Comparison of ENCODE assay signal across 1 cellular context in genomic region chr14:75278422-75279152, GRCh38.
TF ChIP-seq lines count a peak whose summit lies in the region.

Gene FOS, plus strand, starts transcription at chr14:75278828. Its CDS starts 155 bp downstream, at chr14:75278983.

TF ChIP-seq in K562, 482 proteins besides CTCF, POLR2A, EP300 and RAD21 (continued from another document and continues in another):
- no peak for TF ChIP-seq CTCFL (IDR thresholded peaks at IDR 0.05; ENCODE audit: borderline replicate concordance, insufficient read depth, low read depth, low read length, poor library complexity, severe bottlenecking)
- TF ChIP-seq ZFP1 (CRISPR knock-in tag; IDR thresholded peaks at IDR 0.05) = no peak
- TF ChIP-seq NFATC3 (IDR thresholded peaks at IDR 0.05) = no peak
- 0 out of 2 replicates have a peak, but pooled peaks have one; percentile 19 for TF ChIP-seq ZBTB33 (CRISPR knock-in tag; IDR thresholded peaks at IDR 0.05)
- TF ChIP-seq OTX1 (CRISPR knock-in tag; IDR thresholded peaks at IDR 0.05) = no peak
- TF ChIP-seq EWSR1 (IDR thresholded peaks at IDR 0.05; ENCODE audit: borderline replicate concordance, low read depth, partially characterized antibody) = no peak
- TF ChIP-seq ZBTB43 (CRISPR knock-in tag; IDR thresholded peaks at IDR 0.05) = 0 out of 2 replicates have a peak, but pooled peaks have one; percentile 66
- TF ChIP-seq SMC3 (conservative IDR thresholded peaks at IDR 0.05; ENCODE audit: insufficient read depth, low read depth, low read length) = 0 out of 2 replicates have a peak, but pooled peaks have one; percentile 9
- TF ChIP-seq YBX1 (IDR thresholded peaks at IDR 0.05) = no peak
- TF ChIP-seq ZNF589 (CRISPR knock-in tag; IDR thresholded peaks at IDR 0.05; ENCODE audit: low read depth) = no peak
- TF ChIP-seq TSHZ1 (CRISPR knock-in tag; IDR thresholded peaks at IDR 0.05) = no peak
- no peak for TF ChIP-seq DLX4 (CRISPR knock-in tag; IDR thresholded peaks at IDR 0.05)
- TF ChIP-seq ZNF311 (CRISPR knock-in tag; IDR thresholded peaks at IDR 0.05) = no peak
- peak in 1 of 2 experiments; percentile 88; a peak in 1 of 4 replicates for TF ChIP-seq SIN3A (IDR thresholded peaks at IDR 0.05; ENCODE audit: borderline replicate concordance in 2 of 2, control insufficient read depth in 1 of 2, low read depth in 2 of 2, low read length in 2 of 2)
- TF ChIP-seq ETV5 (CRISPR knock-in tag; IDR thresholded peaks at IDR 0.05; ENCODE audit: low read depth) = no peak
- peak; percentile 95 for TF ChIP-seq POLR2H (tag; IDR thresholded peaks at IDR 0.05; ENCODE audit: low read depth)
- no peak for TF ChIP-seq ZNF695 (CRISPR knock-in tag; IDR thresholded peaks at IDR 0.05)
- TF ChIP-seq PML (IDR thresholded peaks at IDR 0.05; ENCODE audit: low read length) = peak; percentile 68; the same call in 1 of the 2 replicates
- TF ChIP-seq ZNF24 (IDR thresholded peaks at IDR 0.05) = no peak
- TF ChIP-seq HCFC1 (IDR thresholded peaks at IDR 0.05; ENCODE audit: low read depth, low read length) = peak; percentile 11; the same call in 1 of the 2 replicates
- TF ChIP-seq ZBTB9 (CRISPR knock-in tag; IDR thresholded peaks at IDR 0.05) = no peak
- no peak for TF ChIP-seq RBM17 (IDR thresholded peaks at IDR 0.05; ENCODE audit: borderline replicate concordance, low read depth, low read length)
- 0 out of 2 replicates have a peak, but pooled peaks have one; percentile 39 for TF ChIP-seq ZNF224 (CRISPR knock-in tag; IDR thresholded peaks at IDR 0.05)
- peak; percentile 58 for TF ChIP-seq NFE2 (IDR thresholded peaks at IDR 0.05; ENCODE audit: low read depth)
- 0 out of 2 replicates have a peak, but pooled peaks have one; percentile 10 for TF ChIP-seq ZNF384 (IDR thresholded peaks at IDR 0.05; ENCODE audit: low read depth, low read length)
- no peak for TF ChIP-seq PHF20 (IDR thresholded peaks at IDR 0.05; ENCODE audit: partially characterized antibody)
- TF ChIP-seq KLF1 (tag; IDR thresholded peaks at IDR 0.05) = peak; percentile 90
- no peak for TF ChIP-seq ZNF707 (CRISPR knock-in tag; conservative IDR thresholded peaks at IDR 0.05)
- no peak for TF ChIP-seq MCM5 (IDR thresholded peaks at IDR 0.05; ENCODE audit: low read depth)
- TF ChIP-seq RCOR1 (IDR thresholded peaks at IDR 0.05; ENCODE audit: borderline replicate concordance in 1 of 2, low read depth in 2 of 2, low read length in 2 of 2) = no peak
- no peak for TF ChIP-seq ARID3B (CRISPR knock-in tag; IDR thresholded peaks at IDR 0.05; ENCODE audit: borderline replicate concordance)
- no peak for TF ChIP-seq E4F1 (CRISPR knock-in tag; IDR thresholded peaks at IDR 0.05; ENCODE audit: borderline replicate concordance)
- no peak for TF ChIP-seq TAF9B (IDR thresholded peaks at IDR 0.05; ENCODE audit: partially characterized antibody)
- no peak for TF ChIP-seq SMARCC2 (IDR thresholded peaks at IDR 0.05; ENCODE audit: low read depth)
- TF ChIP-seq MAFG (tag; conservative IDR thresholded peaks at IDR 0.05) = peak; percentile 47; the same call in 1 of the 2 replicates
- peak; percentile 24; the same call in 1 of the 2 replicates for TF ChIP-seq CBFA2T3 (IDR thresholded peaks at IDR 0.05)
- peak; percentile 100 for TF ChIP-seq PRDM10 (IDR thresholded peaks at IDR 0.05; ENCODE audit: partially characterized antibody)
- TF ChIP-seq ZNF408 (CRISPR knock-in tag; IDR thresholded peaks at IDR 0.05; ENCODE audit: low read depth) = no peak
- TF ChIP-seq CREM (IDR thresholded peaks at IDR 0.05; ENCODE audit: low read depth) = peak; percentile 92
- TF ChIP-seq FOXM1 (IDR thresholded peaks at IDR 0.05; ENCODE audit: low read depth) = peak; percentile 96
- peak; percentile 88 for TF ChIP-seq FOXM1 (CRISPR knock-in tag; IDR thresholded peaks at IDR 0.05; ENCODE audit: low read depth)
- peak; percentile 55; the same call in 1 of the 2 replicates for TF ChIP-seq RBM14 (IDR thresholded peaks at IDR 0.05; ENCODE audit: borderline replicate concordance, insufficient read depth, low read depth, low read length)
